In genomic region chr6:133764011-133764812, GRCh38 we compare ENCODE assay signal across 14 cellular contexts.
A peak's percentile ranks its signal among the peaks of the same experiment; 100 is the strongest.
DNase-seq lines count a peak whose midpoint lies in the region; ATAC-seq and TF ChIP-seq lines count a peak whose summit lies in the region.
"Had no signal": no experiment of that assay in that cellular context is flagged by ENCODE, and none has a peak within 500 bp of the region (broad histone marks: within the 10 kb centered on the region; RNA-seq: fewer than 3 reads in every experiment).

No MANE protein-coding gene starts in this region.

- H3K27me3 ChIP-seq in duodenal mucosa (ENCODE audit: control insufficient read depth in 1 of 2, insufficient read depth in 2 of 2, low read length in 2 of 2): no peaks in the 10 kb centered on the region
- no peaks in the 10 kb centered on the region for H3K27me3 ChIP-seq in lower lobe of right lung (ENCODE audit: low read depth)
- no peaks in the 10 kb centered on the region for H3K27me3 ChIP-seq in tibial nerve
- H3K27me3 ChIP-seq: hepatocyte had no signal

- H3K36me3 Mint-ChIP-seq in HFFc6 (ENCODE audit: low read depth): peaks cover 6% of the 10 kb centered on the region; the same call in 1 of the 2 replicates
- H3K36me3 Mint-ChIP-seq: stimulated activated memory B cell treated with anti-CD40 and anti-IgM and Interleukin-4, amounts not matched to agents 10 μg/mL and 1 μg/mL and 100 μg/mL, for 72 hours had no signal

- peak in 1 of 2 donors; percentile 47 for ATAC-seq in lower lobe of right lung
- ATAC-seq: stimulated activated memory B cell treated with anti-CD40 and anti-IgM and Interleukin-4, amounts not matched to agents 10 μg/mL and 1 μg/mL and 100 μg/mL, for 72 hours had no signal

- H3K27ac Mint-ChIP-seq in HFFc6: peak overlapping the region; percentile 75
- H3K27ac Mint-ChIP-seq: stimulated activated memory B cell treated with anti-CD40 and anti-IgM and Interleukin-4, amounts not matched to agents 10 μg/mL and 1 μg/mL and 100 μg/mL, for 72 hours had no signal

- H3K4me3 ChIP-seq in duodenal mucosa (ENCODE audit: low read depth in 1 of 2, low read length in 2 of 2): no peak overlapping the region
- H3K4me3 ChIP-seq in lower lobe of right lung: no peak overlapping the region
- H3K4me3 ChIP-seq in tibial nerve: no peak overlapping the region
- H3K4me3 ChIP-seq: hepatocyte had no signal

- H3K4me1 Mint-ChIP-seq in HFFc6 (ENCODE audit: low read depth): peaks cover 93% of the 10 kb centered on the region
- H3K4me1 Mint-ChIP-seq: stimulated activated memory B cell treated with anti-CD40 and anti-IgM and Interleukin-4, amounts not matched to agents 10 μg/mL and 1 μg/mL and 100 μg/mL, for 72 hours had no signal

- H3K27ac ChIP-seq in duodenal mucosa (ENCODE audit: low read depth, low read length) (peak overlapping the region; percentile 17), lower lobe of right lung (peak overlapping the region; percentile 26), tibial nerve (peak overlapping the region in 3 of 4 donors; percentile 53 to 82 (median 82))
- H3K27ac ChIP-seq: hepatocyte, VCaP had no signal

- intact Hi-C loops in lower lobe of right lung (cut with DNase I) (no loop called here), posterior vena cava (cut with DNase I) (no loop called here)

- DNase-seq in HFFc6: peak; percentile 73
- DNase-seq in lower lobe of right lung: no peak
- peak in 1 of 2 donors; percentile 46 for DNase-seq in tibial nerve (ENCODE audit: low spot score in 2 of 2)
- no peak for DNase-seq in stimulated activated CD4-positive, alpha-beta T cell treated with anti-CD3 and anti-CD28 coated beads, Interleukin-15, amount 100 ng/mL, for 24 hours
- no peak for DNase-seq in NCI-H1105 (lab: John Stamatoyannopoulos, UW)
- DNase-seq in NCI-H2227 (lab: John Stamatoyannopoulos, UW; ENCODE audit: unreplicated experiment): no peak
- DNase-seq in posterior vena cava (ENCODE audit: low spot score): no peak
- DNase-seq: activated T-cell treated with anti-CD3 and anti-CD28 coated beads, Interleukin-2, amount 50 U/mL, for 1 hour; DMS79 treated with DMSO at 0.1 percent for 48 hours; NCI-H2171 treated with DMSO at 0.1 percent for 48 hours had no signal

- H3K36me3 ChIP-seq in duodenal mucosa (ENCODE audit: control insufficient read depth in 1 of 2, insufficient read depth in 2 of 2, low read length in 2 of 2) (no peaks in the 10 kb centered on the region), lower lobe of right lung (no peaks in the 10 kb centered on the region), tibial nerve (no peaks in the 10 kb centered on the region)

- TF ChIP-seq EP300 in tibial nerve (IDR thresholded peaks at IDR 0.05): peak in 1 of 2 donors; percentile 74

- H3K4me3 Mint-ChIP-seq in HFFc6: peak overlapping the region; percentile 73
- H3K4me3 Mint-ChIP-seq: stimulated activated memory B cell treated with anti-CD40 and anti-IgM and Interleukin-4, amounts not matched to agents 10 μg/mL and 1 μg/mL and 100 μg/mL, for 72 hours had no signal

- H3K27me3 Mint-ChIP-seq in HFFc6 (ENCODE audit: insufficient read depth): no peaks in the 10 kb centered on the region

- no peaks in the 10 kb centered on the region for H3K4me1 ChIP-seq in duodenal mucosa (ENCODE audit: control insufficient read depth in 1 of 2, insufficient read depth in 2 of 2, low read length in 2 of 2)
- no peaks in the 10 kb centered on the region for H3K4me1 ChIP-seq in lower lobe of right lung
- H3K4me1 ChIP-seq in tibial nerve: peaks cover 0 to 27% (median 3%) of the 10 kb centered on the region in 4 donors

- 53 to 54% methylated on average over 2 of the region's 2 CpGs for WGBS in tibial nerve, 2 donors

- H3K9me3 ChIP-seq in duodenal mucosa (ENCODE audit: control insufficient read depth in 1 of 2, low read length in 2 of 2) (no peaks in the 10 kb centered on the region), lower lobe of right lung (no peaks in the 10 kb centered on the region), tibial nerve (no peaks in the 10 kb centered on the region)

- H3K9me3 Mint-ChIP-seq in HFFc6: no peaks in the 10 kb centered on the region
- H3K9me3 Mint-ChIP-seq: stimulated activated memory B cell treated with anti-CD40 and anti-IgM and Interleukin-4, amounts not matched to agents 10 μg/mL and 1 μg/mL and 100 μg/mL, for 72 hours had no signal

- no peak overlapping the region for H3K9ac ChIP-seq in duodenal mucosa (ENCODE audit: low read depth in 1 of 2, low read length in 2 of 2)

- TF ChIP-seq POLR2A in tibial nerve (IDR thresholded peaks at IDR 0.05): no peak

- TF ChIP-seq CTCF in HFFc6 (IDR thresholded peaks at IDR 0.05) (no peak), lower lobe of right lung (IDR thresholded peaks at IDR 0.05) (no peak), tibial nerve (IDR thresholded peaks at IDR 0.05) (no peak)

Comparison
In these comparisons a context has a peak if more than half of its experiments do, and no peak if none do; other contexts are left out.
1. H3K27ac ChIP-seq: peak in every context shown above with its lines; median percentile 82 in tibial nerve; 26 in lower lobe of right lung; 17 in duodenal mucosa.